Comparison of ENCODE assay signal across 8 cellular contexts in genomic region chr10:113126506-113127192, GRCh38.
A peak's percentile ranks its signal among the peaks of the same experiment; 100 is the strongest.
DNase-seq lines count a peak whose midpoint lies in the region; ATAC-seq and TF ChIP-seq lines count a peak whose summit lies in the region.

No MANE protein-coding gene starts in this region.

- H3K36me3 Mint-ChIP-seq in WTC11: no peaks in the 10 kb centered on the region
- H3K36me3 Mint-ChIP-seq in chondrocyte (ENCODE audit: low read depth): no peaks in the 10 kb centered on the region

- ATAC-seq in WTC11: peak; percentile 88
- ATAC-seq in HG03432 (IDR thresholded peaks at IDR 0.05; ENCODE audit: unreplicated experiment): no peak
- no peak for ATAC-seq in GM18868 (IDR thresholded peaks at IDR 0.05; ENCODE audit: unreplicated experiment)

- H3K4me3 Mint-ChIP-seq in WTC11: peak overlapping the region; percentile 70
- peak overlapping the region; percentile 74 for H3K4me3 Mint-ChIP-seq in chondrocyte (ENCODE audit: unreplicated experiment)

- no peak for DNase-seq in GM12864 (ENCODE audit: low read depth)
- DNase-seq in NCI-H128 (lab: John Stamatoyannopoulos, UW; ENCODE audit: unreplicated experiment): peak; percentile 11
- DNase-seq in WTC11 (ENCODE audit: low spot score): peak; percentile 71
- no peak for DNase-seq in chondrocyte (ENCODE audit: low spot score)
- DNase-seq in kidney tubule cell (ENCODE audit: low spot score): peak; percentile 80
- DNase-seq in stimulated activated CD4-positive, alpha-beta T cell treated with anti-CD3 and anti-CD28 coated beads, Interleukin-12 subunit alpha, Interleukin-12 subunit beta, amount 100 ng/mL, for 48 hours (ENCODE audit: low read depth in 2 of 3, low spot score in 1 of 3): peak; percentile 5 to 24 (median 7)

- H3K4me1 Mint-ChIP-seq in WTC11 (peaks cover 78% of the 10 kb centered on the region), chondrocyte (ENCODE audit: low read depth) (peaks cover 62% of the 10 kb centered on the region)

- POLR2A ChIA-PET in WTC11 (lab: Charles Lee): interaction anchor here (0.6 to 0.7 kb wide), 3 partner anchors 175 to 421 kb away, joined by 3 to 8 read pairs (median 3); no protein-coding TSS in a partner anchor

- TF ChIP-seq CTCF in GM12864 (IDR thresholded peaks at IDR 0.05; ENCODE audit: low read depth, low read length, missing control alignments) (peak; percentile 33), WTC11 (IDR thresholded peaks at IDR 0.05) (peak; percentile 42), chondrocyte (IDR thresholded peaks at IDR 0.05) (peak; percentile 86)

- no peaks in the 10 kb centered on the region for H3K9me3 Mint-ChIP-seq in WTC11
- H3K9me3 Mint-ChIP-seq in chondrocyte (ENCODE audit: low read depth): no peaks in the 10 kb centered on the region

- H3K4me3 ChIP-seq in GM12864 (ENCODE audit: low read depth, low read length): no peak overlapping the region

- H3K27ac Mint-ChIP-seq in WTC11: no peak overlapping the region
- peak overlapping the region; percentile 72 for H3K27ac Mint-ChIP-seq in chondrocyte (ENCODE audit: unreplicated experiment)

- CTCF ChIA-PET in WTC11 (lab: Charles Lee): interaction anchor here (0.8 to 0.9 kb wide), 2 partner anchors 15 to 140 kb away, joined by 3 read pairs; no protein-coding TSS in a partner anchor

- H3K27me3 Mint-ChIP-seq in WTC11 (ENCODE audit: low read depth) (no peaks in the 10 kb centered on the region), chondrocyte (ENCODE audit: low read depth) (no peaks in the 10 kb centered on the region)

TF ChIP-seq in WTC11, 78 proteins besides CTCF, POLR2A, EP300 and RAD21:
- TF ChIP-seq TEAD1 (CRISPR knock-in tag; IDR thresholded peaks at IDR 0.05) (peak; percentile 56; the same call in 1 of the 2 replicates), TP53 (CRISPR knock-in tag; IDR thresholded peaks at IDR 0.05) (no peak)

Comparison
In these comparisons a context has a peak if more than half of its experiments do, and no peak if none do; other contexts are left out.
1. DNase-seq: peak in NCI-H128 (single experiment), WTC11 (single experiment), kidney tubule cell (single experiment) and stimulated activated CD4-positive, alpha-beta T cell treated with anti-CD3 and anti-CD28 coated beads, Interleukin-12 subunit alpha, Interleukin-12 subunit beta, amount 100 ng/mL, for 48 hours (3 of 3); none in GM12864 (single experiment) and chondrocyte (single experiment).
2. CTCF ChIP-seq: peak in every context shown above with its lines; median percentile 86 in chondrocyte; 42 in WTC11; 33 in GM12864.